Comparison of ENCODE assay signal across 16 cellular contexts in the genomic region with DNA sequence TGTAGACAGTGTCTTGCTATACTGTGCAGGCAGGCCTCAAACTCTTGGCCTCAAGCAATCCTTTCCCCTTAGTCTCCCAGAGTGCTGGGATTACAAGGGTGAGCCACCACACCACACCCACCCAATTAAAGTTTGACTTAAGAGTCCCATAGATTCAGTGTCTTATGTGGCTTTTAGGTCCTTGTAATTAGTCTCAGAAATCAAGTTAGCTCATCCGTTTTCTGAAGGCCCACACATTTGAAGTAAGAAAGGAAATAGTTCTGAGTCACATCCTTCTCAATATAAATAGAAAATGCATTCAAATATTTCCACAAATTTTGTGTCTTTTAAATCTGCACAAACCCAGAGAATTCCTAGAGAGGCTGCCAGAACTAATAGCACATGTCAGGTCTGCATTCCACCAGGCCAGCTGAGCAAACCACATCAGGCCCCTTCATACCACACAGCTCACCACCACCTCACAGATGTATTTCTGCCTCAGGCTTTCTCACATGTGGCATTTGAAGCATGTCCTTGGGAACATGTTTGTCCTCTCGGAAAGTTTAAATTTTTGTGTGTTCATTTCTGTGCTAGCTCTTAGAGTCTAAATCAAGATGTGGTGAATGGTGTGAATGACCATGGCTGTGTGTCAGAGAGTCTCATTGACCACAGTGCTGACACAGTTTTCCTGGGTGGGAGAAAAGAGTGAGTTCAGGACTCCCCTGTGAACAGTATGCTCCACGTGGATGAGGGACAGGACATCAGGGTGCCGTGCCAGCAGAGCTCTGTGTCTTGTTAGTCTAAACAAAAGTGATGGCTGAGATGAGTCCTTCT.
DNase-seq lines count a peak whose midpoint lies in the region; ATAC-seq lines count a peak whose summit lies in the region.
"Had no signal": no experiment of that assay in that cellular context is flagged by ENCODE, and none has a peak within 500 bp of the region (broad histone marks: within the 10 kb centered on the region; RNA-seq: fewer than 3 reads in every experiment).

No MANE protein-coding gene starts in this region.

- H3K36me3 Mint-ChIP-seq in activated T-helper 2 cell treated with anti-CD3 and anti-CD28 coated beads, Interferon-gamma antibody, Interleukin-2, Interleukin-4, amounts not matched to agents 10 μg/mL and 5 μg/mL and 100 μg/mL, durations not matched to agents 14 hours and 24 hours and 36 hours (ENCODE audit: low read depth): no peaks in the 10 kb centered on the region

- H3K4me3 Mint-ChIP-seq in activated T-helper 2 cell treated with anti-CD3 and anti-CD28 coated beads, Interferon-gamma antibody, Interleukin-2, Interleukin-4, amounts not matched to agents 10 μg/mL and 5 μg/mL and 100 μg/mL, durations not matched to agents 14 hours and 24 hours and 36 hours (ENCODE audit: low read depth): no peak overlapping the region

- DNase-seq in ELR (ENCODE audit: low read depth): peak; percentile 78
- DNase-seq in activated T-helper 2 cell treated with anti-CD3 and anti-CD28 coated beads, Interferon-gamma antibody, Interleukin-2, Interleukin-4, amounts not matched to agents 10 μg/mL and 5 μg/mL and 100 μg/mL, durations not matched to agents 14 hours and 24 hours and 36 hours (ENCODE audit: low spot score): no peak
- peak; percentile 4 for DNase-seq in middle frontal gyrus (ENCODE audit: extremely low spot score, low spot score)
- no peak for DNase-seq in cortex of kidney (lab: John Stamatoyannopoulos, UW)
- no peak for DNase-seq in NCI-H1092 (lab: John Stamatoyannopoulos, UW)
- DNase-seq in head of caudate nucleus: no peak
- DNase-seq in putamen (ENCODE audit: low spot score): no peak
- DNase-seq: activated CD4-positive, alpha-beta T cell treated with anti-CD3 and anti-CD28 coated beads for 1 hour; effector CD4-positive, alpha-beta T cell; hypothalamus; mammary epithelial cell; NCI-H1105 treated with DMSO at 0.1 percent for 48 hours; pancreas; SK-N-SH; stimulated activated CD4-positive, alpha-beta T cell treated with anti-CD3 and anti-CD28 coated beads, Interleukin-2, amount 100 ng/mL, for 24 hours had no signal

- H3K27ac Mint-ChIP-seq in activated T-helper 2 cell treated with anti-CD3 and anti-CD28 coated beads, Interferon-gamma antibody, Interleukin-2, Interleukin-4, amounts not matched to agents 10 μg/mL and 5 μg/mL and 100 μg/mL, durations not matched to agents 14 hours and 24 hours and 36 hours: peak overlapping the region; percentile 28

- peaks cover 17% of the 10 kb centered on the region for H3K4me1 Mint-ChIP-seq in activated T-helper 2 cell treated with anti-CD3 and anti-CD28 coated beads, Interferon-gamma antibody, Interleukin-2, Interleukin-4, amounts not matched to agents 10 μg/mL and 5 μg/mL and 100 μg/mL, durations not matched to agents 14 hours and 24 hours and 36 hours (ENCODE audit: low read depth)

- peak; percentile 70 for ATAC-seq in HG02884 (IDR thresholded peaks at IDR 0.05; ENCODE audit: unreplicated experiment)
- ATAC-seq: pancreas had no signal

- intact Hi-C loops in activated T-helper 2 cell treated with anti-CD3 and anti-CD28 coated beads, Interferon-gamma antibody, Interleukin-2, Interleukin-4, amounts not matched to agents 10 μg/mL and 5 μg/mL and 100 μg/mL, durations not matched to agents 14 hours and 24 hours and 36 hours (cut with micrococcal nuclease): no loop called here
- intact Hi-C loops in head of caudate nucleus (cut with DNase I): no loop called here

- no peaks in the 10 kb centered on the region for H3K9me3 Mint-ChIP-seq in activated T-helper 2 cell treated with anti-CD3 and anti-CD28 coated beads, Interferon-gamma antibody, Interleukin-2, Interleukin-4, amounts not matched to agents 10 μg/mL and 5 μg/mL and 100 μg/mL, durations not matched to agents 14 hours and 24 hours and 36 hours

- no peaks in the 10 kb centered on the region for H3K27me3 Mint-ChIP-seq in activated T-helper 2 cell treated with anti-CD3 and anti-CD28 coated beads, Interferon-gamma antibody, Interleukin-2, Interleukin-4, amounts not matched to agents 10 μg/mL and 5 μg/mL and 100 μg/mL, durations not matched to agents 14 hours and 24 hours and 36 hours (ENCODE audit: low read depth)

Comparison
In these comparisons a context has a peak if more than half of its experiments do, and no peak if none do; other contexts are left out.
1. DNase-seq: peak in ELR (single experiment) and middle frontal gyrus (single experiment); none in activated T-helper 2 cell treated with anti-CD3 and anti-CD28 coated beads, Interferon-gamma antibody, Interleukin-2, Interleukin-4, amounts not matched to agents 10 μg/mL and 5 μg/mL and 100 μg/mL, durations not matched to agents 14 hours and 24 hours and 36 hours (single experiment), cortex of kidney (single experiment), NCI-H1092 (single experiment), head of caudate nucleus (0 of 42) and putamen (single experiment).